ENCODE assay signal across 8 cellular contexts in the genomic region with DNA sequence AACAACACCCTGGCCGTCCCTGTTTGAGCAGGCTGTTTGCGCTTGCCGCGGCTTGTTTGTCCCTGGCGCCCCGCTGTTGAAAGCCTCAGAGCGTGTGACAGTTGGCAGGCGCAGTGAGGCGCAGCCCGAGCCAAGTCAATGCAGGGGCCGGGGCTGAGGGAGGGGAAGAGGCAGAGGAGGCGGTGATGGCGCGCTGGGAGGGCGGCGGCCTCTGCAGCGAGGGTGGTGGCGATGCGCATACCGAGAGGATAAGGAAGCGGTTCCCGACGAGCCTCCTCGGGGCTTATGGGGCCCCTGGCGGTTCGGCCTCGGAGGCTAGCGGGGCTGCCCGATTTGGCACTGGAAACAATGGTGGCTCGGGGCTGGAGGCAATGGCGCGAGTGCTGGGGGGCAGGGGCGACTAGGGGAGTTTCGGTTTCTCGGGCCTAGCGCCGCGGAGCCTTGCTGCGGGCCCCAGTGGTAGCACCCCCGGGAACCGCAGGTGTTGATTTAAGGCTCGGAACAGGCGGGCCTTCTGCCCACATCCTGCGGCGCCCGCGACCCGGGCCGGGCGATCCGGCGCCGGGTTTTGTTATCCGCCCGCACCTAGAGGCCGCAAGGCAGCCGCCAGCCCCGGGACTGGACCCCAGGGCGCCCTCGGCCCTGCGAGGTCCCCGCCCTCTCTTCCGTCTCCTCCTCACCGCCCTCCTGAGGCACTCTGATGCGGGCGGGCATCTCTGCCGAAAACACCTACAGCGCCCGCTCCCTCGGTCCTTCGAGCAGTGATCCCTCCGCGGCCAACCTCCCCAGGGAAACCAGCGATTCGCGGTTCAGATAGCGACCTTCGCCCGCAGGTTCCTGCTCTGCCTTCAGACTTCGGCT. TPM values are rescaled to one million over a fixed set of nuclear protein-coding genes. Genes with fewer than 3 reads are reported as not detected.
A peak's percentile ranks its signal among the peaks of the same experiment; 100 is the strongest.
DNase-seq lines count a peak whose midpoint lies in the region; ATAC-seq and TF ChIP-seq lines count a peak whose summit lies in the region.

No MANE protein-coding gene starts in this region.

- H3K4me3 ChIP-seq in BJ (ENCODE audit: low read depth, low read length) = peak overlapping the region; percentile 53

- DNase-seq in BJ (ENCODE audit: low read depth) (peak; percentile 58), NCI-H526 (lab: John Stamatoyannopoulos, UW) (peak; percentile 83 to 94), cortex of kidney (lab: John Stamatoyannopoulos, UW) (peak; percentile 69), left lobe of liver (ENCODE audit: low spot score) (peak; percentile 97)
- DNase-seq in activated CD4-positive, alpha-beta T cell treated with anti-CD3 and anti-CD28 coated beads, Interleukin-2, amount 10 ng/mL, durations not matched to agents 7 days and 5 days = peak; percentile 94
- peak; percentile 90 to 94 for DNase-seq in stimulated activated CD4-positive, alpha-beta T cell treated with anti-CD3 and anti-CD28 coated beads, Interleukin-2, amount 100 ng/mL, for 24 hours

- peak overlapping the region; percentile 81 for H3K4me3 Mint-ChIP-seq in activated CD4-positive, alpha-beta T cell treated with anti-CD3 and anti-CD28 coated beads, Interleukin-2, amount 10 ng/mL, durations not matched to agents 7 days and 5 days

- H3K27ac Mint-ChIP-seq in activated CD4-positive, alpha-beta T cell treated with anti-CD3 and anti-CD28 coated beads, Interleukin-2, amount 10 ng/mL, durations not matched to agents 7 days and 5 days = peak overlapping the region; percentile 97

- H3K36me3 ChIP-seq in BJ (ENCODE audit: control insufficient read depth, insufficient read depth, low read length) = no peaks in the 10 kb centered on the region

- POLR2A ChIA-PET in BJ (lab: Charles Lee) = no interaction called here
- POLR2A ChIA-PET in activated CD4-positive, alpha-beta T cell treated with anti-CD3 and anti-CD28 coated beads, Interleukin-2, amount 10 ng/mL, durations not matched to agents 7 days and 5 days (lab: Charles Lee) = no interaction called here

- CTCF ChIA-PET in BJ (lab: Yijun Ruan, JAX) = no interaction called here
- CTCF ChIA-PET in activated CD4-positive, alpha-beta T cell treated with anti-CD3 and anti-CD28 coated beads, Interleukin-2, amount 10 ng/mL, durations not matched to agents 7 days and 5 days (lab: Charles Lee) = interaction anchor here (1.1 to 1.6 kb wide), 2 partner anchors 21 to 182 kb away, joined by 3 read pairs; no protein-coding TSS in a partner anchor

- 0 out of 2 replicates have a peak, but pooled peaks have one; percentile 2 for TF ChIP-seq CTCF in BJ (IDR thresholded peaks at IDR 0.05; ENCODE audit: insufficient read depth, low read depth, low read length)

- H3K4me1 Mint-ChIP-seq in activated CD4-positive, alpha-beta T cell treated with anti-CD3 and anti-CD28 coated beads, Interleukin-2, amount 10 ng/mL, durations not matched to agents 7 days and 5 days = peaks cover 56% of the 10 kb centered on the region

- H3K27me3 ChIP-seq in BJ (ENCODE audit: control insufficient read depth, insufficient read depth, low read length) = no peaks in the 10 kb centered on the region

- ATAC-seq in GM19328 (IDR thresholded peaks at IDR 0.05; ENCODE audit: unreplicated experiment) (peak; percentile 57), HG03469 (IDR thresholded peaks at IDR 0.05; ENCODE audit: unreplicated experiment) (peak; percentile 47), left lobe of liver (peak; percentile 81)

- H3K9me3 Mint-ChIP-seq in activated CD4-positive, alpha-beta T cell treated with anti-CD3 and anti-CD28 coated beads, Interleukin-2, amount 10 ng/mL, durations not matched to agents 7 days and 5 days = no peaks in the 10 kb centered on the region

- no peaks in the 10 kb centered on the region for H3K27me3 Mint-ChIP-seq in activated CD4-positive, alpha-beta T cell treated with anti-CD3 and anti-CD28 coated beads, Interleukin-2, amount 10 ng/mL, durations not matched to agents 7 days and 5 days

- H3K36me3 Mint-ChIP-seq in activated CD4-positive, alpha-beta T cell treated with anti-CD3 and anti-CD28 coated beads, Interleukin-2, amount 10 ng/mL, durations not matched to agents 7 days and 5 days (ENCODE audit: low read depth) = peaks cover 42% of the 10 kb centered on the region

RNA-seq across cellular contexts. Expression of a gene that starts 1.0 kb away (rescaled TPM):
- polyA plus RNA-seq in BJ (2011; rRNA removed) = 6.3 and 12.3 TPM in 2 replicates
- 18.8 and 19.4 TPM in 2 replicates for polyA minus RNA-seq in BJ (2011; rRNA and poly(A)+ RNA removed)
- 10 to 100 TPM; 91.4 to 97.2 TPM for total RNA-seq in activated CD4-positive, alpha-beta T cell treated with anti-CD3 and anti-CD28 coated beads, Interleukin-2, amount 10 ng/mL, durations not matched to agents 7 days and 5 days
- total RNA-seq in left lobe of liver = 8.4 TPM

RNA-seq across cellular contexts. Expression of a gene that starts 58.6 kb away (rescaled TPM):
- 9.2 and 17.3 TPM in 2 replicates for polyA plus RNA-seq in BJ (2011; rRNA removed)
- 6.3 and 7.5 TPM in 2 replicates for polyA minus RNA-seq in BJ (2011; rRNA and poly(A)+ RNA removed)
- 100 to 1,000 TPM; 122 to 138 TPM for total RNA-seq in activated CD4-positive, alpha-beta T cell treated with anti-CD3 and anti-CD28 coated beads, Interleukin-2, amount 10 ng/mL, durations not matched to agents 7 days and 5 days
- total RNA-seq in left lobe of liver = 7.1 TPM

Comparison
In these comparisons a context has a peak if more than half of its experiments do, and no peak if none do; other contexts are left out.
1. Peak in every context shown above with its lines: DNase-seq, ATAC-seq and H3K4me3 ChIP-seq.
2. RNA of a gene that starts 58.6 kb away (total RNA-seq): 122 to 138 TPM in activated CD4-positive, alpha-beta T cell treated with anti-CD3 and anti-CD28 coated beads, Interleukin-2, amount 10 ng/mL, durations not matched to agents 7 days and 5 days; 7.1 TPM in left lobe of liver (single experiment); every median in the first group is over 10 times any median in the second.